In genomic region chrX:10077425-10078188, GRCh38 we compare ENCODE assay signal across 14 cellular contexts.
DNase-seq lines count a peak whose midpoint lies in the region; ATAC-seq and TF ChIP-seq lines count a peak whose summit lies in the region.
"Had no signal": no experiment of that assay in that cellular context is flagged by ENCODE, and none has a peak within 500 bp of the region (broad histone marks: within the 10 kb centered on the region; RNA-seq: fewer than 3 reads in every experiment).

No MANE protein-coding gene starts in this region.

- peak in 4 of 5 donors; percentile 2 to 41 (median 16) for DNase-seq in CD4-positive, alpha-beta memory T cell
- DNase-seq in HCEC 1CT (peak; percentile 59), mammary epithelial cell (peak; percentile 8), naive B cell (no peak), natural killer cell (no peak)
- no peak for DNase-seq in activated T-cell treated with anti-CD3 and anti-CD28 coated beads, Interleukin-2, amount 50 U/mL, for 48 hours
- DNase-seq: activated CD4-positive, alpha-beta T cell treated with anti-CD3 and anti-CD28 coated beads for 1 hour; left colon; NCI-H446; stimulated activated CD4-positive, alpha-beta T cell treated with anti-CD3 and anti-CD28 coated beads, Interleukin-4, amount 100 ng/mL, for 1 hour had no signal

- CTCF ChIA-PET in CD4-positive, alpha-beta memory T cell (lab: Charles Lee; ENCODE audit: partially characterized antibody): interaction anchor here (0.7 to 2.5 kb wide), 9 partner anchors 13 to 82 kb away, joined by 3 to 23 read pairs (median 8); no protein-coding TSS in a partner anchor
- CTCF ChIA-PET in mammary epithelial cell (lab: Charles Lee; ENCODE audit: low non-redundant PET): interaction anchor here (0.6 kb wide), 1 partner anchor 20 kb away, joined by 3 read pairs; no protein-coding TSS in a partner anchor

- 70% methylated on average over 9 of the region's 9 CpGs for WGBS in mammary epithelial cell (ENCODE audit: low coverage, missing lambda C conversion rate)

- no peaks in the 10 kb centered on the region for H3K9me3 ChIP-seq in CD4-positive, alpha-beta memory T cell (ENCODE audit: control insufficient read depth in 1 of 2, low read length in 2 of 2)
- no peaks in the 10 kb centered on the region for H3K9me3 ChIP-seq in mammary epithelial cell (replicated peaks; ENCODE audit: insufficient read depth, low read length)

- intact Hi-C loops in CD4-positive, alpha-beta memory T cell (cut with micrococcal nuclease): loop anchor here (1.0 to 5.0 kb wide), 2 partner anchors 42 to 80 kb away; no protein-coding TSS in a partner anchor
- intact Hi-C loops in mammary epithelial cell (cut with micrococcal nuclease) (no loop called here), natural killer cell (cut with micrococcal nuclease) (no loop called here)

- H3K79me2 ChIP-seq in mammary epithelial cell (ENCODE audit: insufficient read depth, low read length): no peaks in the 10 kb centered on the region

- no peaks in the 10 kb centered on the region for H4K20me1 ChIP-seq in mammary epithelial cell (ENCODE audit: insufficient read depth, low read length)

- no peak overlapping the region for H2AFZ ChIP-seq in mammary epithelial cell (ENCODE audit: low read depth, low read length)

- H3K4me3 Mint-ChIP-seq in CD4-positive, alpha-beta memory T cell: no peak overlapping the region
- H3K4me3 Mint-ChIP-seq in naive B cell (peak overlapping the region in 1 of 8 donors; percentile 35), natural killer cell (no peak overlapping the region)
- H3K4me3 Mint-ChIP-seq: nephron had no signal

- in situ Hi-C loops in mammary epithelial cell (cut with MboI; ENCODE audit: low sequenced_read_pairs in 2 of 2): no loop called here

- H3K27ac Mint-ChIP-seq in CD4-positive, alpha-beta memory T cell: peak overlapping the region in 1 of 7 donors; percentile 19
- peak overlapping the region in 4 of 6 donors; percentile 6 to 24 (median 18) for H3K27ac Mint-ChIP-seq in naive B cell
- H3K27ac Mint-ChIP-seq in natural killer cell: no peak overlapping the region
- H3K27ac Mint-ChIP-seq: nephron had no signal

- dilution Hi-C loops in mammary epithelial cell (cut with HindIII; ENCODE audit: low sequenced_read_pairs): no loop called here

- H3K27ac ChIP-seq in CD4-positive, alpha-beta memory T cell (ENCODE audit: low read depth, low read length): no peak overlapping the region
- no peak overlapping the region for H3K27ac ChIP-seq in mammary epithelial cell (ENCODE audit: insufficient read depth, low read depth, low read length)
- H3K27ac ChIP-seq: C4-2B had no signal

- no peak overlapping the region for H3K4me3 ChIP-seq in CD4-positive, alpha-beta memory T cell (ENCODE audit: low read length in 2 of 2)
- no peak overlapping the region for H3K4me3 ChIP-seq in mammary epithelial cell (replicated peaks in 1 of 3; ENCODE audit: insufficient read depth in 1 of 3, low read depth in 2 of 3, low read length in 3 of 3)

- ATAC-seq in naive B cell (ENCODE audit: low read depth in 2 of 2): no peak
- no peak for ATAC-seq in GM18909 (IDR thresholded peaks at IDR 0.05; ENCODE audit: poor library complexity, unreplicated experiment)
- no peak for ATAC-seq in natural killer cell
- no peak for ATAC-seq in GM21737 (IDR thresholded peaks at IDR 0.05; ENCODE audit: unreplicated experiment)
- ATAC-seq: left colon had no signal

- H3K27me3 ChIP-seq in CD4-positive, alpha-beta memory T cell (ENCODE audit: insufficient read depth, low read length): no peaks in the 10 kb centered on the region
- no peaks in the 10 kb centered on the region for H3K27me3 ChIP-seq in mammary epithelial cell (ENCODE audit: insufficient read depth, low read length)

- no peaks in the 10 kb centered on the region for H3K27me3 Mint-ChIP-seq in CD4-positive, alpha-beta memory T cell
- no peaks in the 10 kb centered on the region for H3K27me3 Mint-ChIP-seq in naive B cell
- no peaks in the 10 kb centered on the region for H3K27me3 Mint-ChIP-seq in natural killer cell (ENCODE audit: low read depth in 2 of 2)

- H3K4me1 Mint-ChIP-seq in CD4-positive, alpha-beta memory T cell: peaks cover 1 to 11% (median 4%) of the 10 kb centered on the region in 4 donors
- H3K4me1 Mint-ChIP-seq in naive B cell (peaks cover 2 to 24% (median 4%) of the 10 kb centered on the region in 3 donors), natural killer cell (no peaks in the 10 kb centered on the region)

- H3K4me2 ChIP-seq in mammary epithelial cell (ENCODE audit: insufficient read depth, low read depth, low read length): no peak overlapping the region

- peaks cover 14% of the 10 kb centered on the region for H3K4me1 ChIP-seq in CD4-positive, alpha-beta memory T cell (ENCODE audit: insufficient read depth, low read length)
- H3K4me1 ChIP-seq in mammary epithelial cell (ENCODE audit: insufficient read depth, low read length): peaks cover 19% of the 10 kb centered on the region

- peaks cover 0 to 2% (median 0%) of the 10 kb centered on the region in 8 donors for H3K9me3 Mint-ChIP-seq in CD4-positive, alpha-beta memory T cell
- peaks cover 0 to 9% (median 0%) of the 10 kb centered on the region in 7 donors for H3K9me3 Mint-ChIP-seq in naive B cell
- H3K9me3 Mint-ChIP-seq in natural killer cell: no peaks in the 10 kb centered on the region

- BruUV-seq in mammary epithelial cell (replicated peaks; lab: Mats Ljungman, UMichigan): no TSS peak

- H3K9ac ChIP-seq in mammary epithelial cell (ENCODE audit: insufficient read depth, low read length): no peak overlapping the region

- TF ChIP-seq CTCF in mammary epithelial cell (conservative IDR thresholded peaks at IDR 0.05 in 1 of 2, IDR thresholded peaks at IDR 0.05 in 1 of 2; ENCODE audit: extremely low read depth in 1 of 2, insufficient read depth in 1 of 2, low read depth in 1 of 2, low read length in 2 of 2) (no peak), natural killer cell (IDR thresholded peaks at IDR 0.05) (no peak)

- H3K36me3 Mint-ChIP-seq in CD4-positive, alpha-beta memory T cell: peaks cover 0 to 4% of the 10 kb centered on the region in 2 donors
- H3K36me3 Mint-ChIP-seq in naive B cell: no peaks in the 10 kb centered on the region
- H3K36me3 Mint-ChIP-seq in natural killer cell: no peaks in the 10 kb centered on the region

- H3K36me3 ChIP-seq in CD4-positive, alpha-beta memory T cell (ENCODE audit: insufficient read depth, low read length): no peaks in the 10 kb centered on the region
- no peaks in the 10 kb centered on the region for H3K36me3 ChIP-seq in mammary epithelial cell (ENCODE audit: insufficient read depth, low read length)

- POLR2A ChIA-PET in CD4-positive, alpha-beta memory T cell (lab: Charles Lee; ENCODE audit: partially characterized antibody): interaction anchor here (0.9 to 1.6 kb wide), 4 partner anchors 8 to 41 kb away, joined by 3 to 16 read pairs (median 4); no protein-coding TSS in a partner anchor

Comparison
In these comparisons a context has a peak if more than half of its experiments do, and no peak if none do; other contexts are left out.
1. DNase-seq: peak in CD4-positive, alpha-beta memory T cell (4 of 5), HCEC 1CT (single experiment) and mammary epithelial cell (single experiment); none in naive B cell (single experiment), activated T-cell treated with anti-CD3 and anti-CD28 coated beads, Interleukin-2, amount 50 U/mL, for 48 hours (0 of 2) and natural killer cell (single experiment).
2. H3K27ac Mint-ChIP-seq: peak in naive B cell (4 of 6); none in natural killer cell (0 of 2).